8 cellular contexts compared by ENCODE assay signal in genomic region chr11:45846974-45847907, GRCh38. TPM values are rescaled to one million over a fixed set of nuclear protein-coding genes. Genes with fewer than 3 reads are reported as not detected.
DNase-seq lines count a peak whose midpoint lies in the region; ATAC-seq and TF ChIP-seq lines count a peak whose summit lies in the region.

Gene CRY2 (plus strand): TSS chr11:45847475. CDS start chr11:45847491, 16 bp downstream.

- H3K4me2 ChIP-seq in PC-9, result peak within 1 kb of the TSS; percentile 80

- H3K4me3 ChIP-seq in Jurkat, Clone E6-1 (ENCODE audit: low read length), result peak within 1 kb of the TSS; percentile 90
- H3K4me3 ChIP-seq in PC-9, result peak within 1 kb of the TSS; percentile 91
- peak within 1 kb of the TSS; percentile 96 for H3K4me3 ChIP-seq in epithelial cell of proximal tubule (ENCODE audit: low read depth, low read length)
- peak within 1 kb of the TSS; percentile 79 to 91 for H3K4me3 ChIP-seq in mucosa of rectum (ENCODE audit: low read length in 2 of 2)

- peaks cover 16% of the 10 kb centered on the region; the same call in 1 of the 2 replicates for H3K79me2 ChIP-seq in PC-9 (ENCODE audit: low read depth)

- peak; percentile 83 for ATAC-seq in GM21619 (IDR thresholded peaks at IDR 0.05; ENCODE audit: unreplicated experiment)

- POLR2A ChIA-PET in PC-9 (lab: Charles Lee; ENCODE audit: unreplicated experiment), result interaction anchor here (0.5 to 1.1 kb wide), 10 partner anchors 26 to 1279 kb away, joined by 3 to 22 read pairs (median 3); no protein-coding TSS in a partner anchor

- H3K36me3 ChIP-seq in PC-9 (ENCODE audit: low read depth) (no peaks in the 10 kb centered on the region), mucosa of rectum (ENCODE audit: control insufficient read depth in 2 of 2, insufficient read depth in 2 of 2, low read length in 2 of 2) (peaks cover 0 to 2% of the 10 kb centered on the region in 2 donors)

- CTCF ChIA-PET in PC-9 (lab: Charles Lee), result interaction anchor here (0.7 kb wide), 3 partner anchors 11 to 76 kb away, joined by 3 to 7 read pairs (median 5); no protein-coding TSS in a partner anchor

- H2AFZ ChIP-seq in PC-9, result peak within 1 kb of the TSS; percentile 99

- intact Hi-C loops in PC-9 (cut with micrococcal nuclease; ENCODE audit: unreplicated experiment), result loop anchor here (1.0 to 10.0 kb wide), 4 partner anchors 43 to 542 kb away; partner anchors contain the start of gene PEX16

- BruUV-seq in PC-9 (replicated peaks; lab: Mats Ljungman, UMichigan), result TSS peak; percentile 94

- H3K27me3 ChIP-seq in PC-9 (ENCODE audit: insufficient read depth, low read depth) (no peaks in the 10 kb centered on the region), mucosa of rectum (ENCODE audit: control insufficient read depth in 2 of 2, insufficient read depth in 2 of 2, low read length in 2 of 2) (no peaks in the 10 kb centered on the region)

- H3F3A ChIP-seq in PC-9 (ENCODE audit: insufficient read depth, low read depth), result peaks cover 8% of the 10 kb centered on the region; the same call in 1 of the 2 replicates

- H3K27ac ChIP-seq in PC-9 (peak within 1 kb of the TSS; percentile 30; the same call in 1 of the 2 replicates), mucosa of rectum (ENCODE audit: low read depth in 2 of 2, low read length in 2 of 2) (peak within 1 kb of the TSS; percentile 94 to 96)

- DNase-seq in DMS153 (lab: John Stamatoyannopoulos, UW), result peak; percentile 94
- peak; percentile 87 for DNase-seq in Jurkat, Clone E6-1 (ENCODE audit: low read depth, low spot score)
- peak; percentile 88 to 100 for DNase-seq in PC-9
- peak; percentile 99 for DNase-seq in activated T-cell treated with anti-CD3 and anti-CD28 coated beads, Interleukin-2, amount 50 U/mL, for 1 hour
- peak; percentile 65 for DNase-seq in epithelial cell of proximal tubule (ENCODE audit: low read depth)
- DNase-seq in stimulated activated CD8-positive, alpha-beta memory T cell treated with anti-CD3 and anti-CD28 coated beads, Interleukin-4, amount 100 ng/mL, for 48 hours, result peak; percentile 100

- TF ChIP-seq CTCF in PC-9 (conservative IDR thresholded peaks at IDR 0.05) (no peak), epithelial cell of proximal tubule (conservative IDR thresholded peaks at IDR 0.05; ENCODE audit: low read depth, low read length) (no peak)

- H3K4me1 ChIP-seq in PC-9 (replicated peaks; ENCODE audit: insufficient read depth) (peaks cover 18% of the 10 kb centered on the region), mucosa of rectum (ENCODE audit: control insufficient read depth in 2 of 2, insufficient read depth in 2 of 2, low read length in 2 of 2) (peaks cover 25 to 37% of the 10 kb centered on the region in 2 donors)

- H3K9ac ChIP-seq in mucosa of rectum (ENCODE audit: low read depth in 1 of 2, low read length in 2 of 2), result peak within 1 kb of the TSS; percentile 97 to 99

- H3K9me3 ChIP-seq in PC-9 (ENCODE audit: insufficient read depth, low read depth), result no peaks in the 10 kb centered on the region
- H3K9me3 ChIP-seq in mucosa of rectum (ENCODE audit: control insufficient read depth in 2 of 2, low read length in 2 of 2), result no peaks in the 10 kb centered on the region

- no peaks in the 10 kb centered on the region for H3K9me2 ChIP-seq in PC-9 (ENCODE audit: insufficient read depth)

- H4K20me1 ChIP-seq in PC-9 (ENCODE audit: insufficient read depth), result peaks cover 9% of the 10 kb centered on the region; the same call in 1 of the 2 replicates

RNA-seq across cellular contexts. Expression of gene CRY2, which starts in this region (rescaled TPM):
- 8.6 TPM for polyA plus RNA-seq in Jurkat, Clone E6-1 (2012; ENCODE audit: insufficient read depth, insufficient read length)
- total RNA-seq in PC-9 (2021), result 17.5 and 27.3 TPM in 2 replicates
- 6.3 and 9.2 TPM in 2 replicates for total RNA-seq in epithelial cell of proximal tubule

Comparison
In these comparisons a context has a peak if more than half of its experiments do, and no peak if none do; other contexts are left out.
1. Peak in every context shown above with its lines: DNase-seq, ATAC-seq, H3K4me3 ChIP-seq and H3K27ac ChIP-seq.